Comparison of ENCODE assay signal across 21 cellular contexts in genomic region chr15:94346272-94346671, GRCh38.
DNase-seq lines count a peak whose midpoint lies in the region; ATAC-seq and TF ChIP-seq lines count a peak whose summit lies in the region.
"Had no signal": no experiment of that assay in that cellular context is flagged by ENCODE, and none has a peak within 500 bp of the region (broad histone marks: within the 10 kb centered on the region; RNA-seq: fewer than 3 reads in every experiment).

No MANE protein-coding gene starts in this region.

- no peak for TF ChIP-seq EP300 in SK-N-SH (IDR thresholded peaks at IDR 0.05; ENCODE audit: borderline replicate concordance in 1 of 2, low read depth in 1 of 2, low read length in 1 of 2)
- no peak for TF ChIP-seq EP300 in tibial nerve (IDR thresholded peaks at IDR 0.05)

- POLR2A ChIA-PET in SK-N-SH (lab: Yijun Ruan, JAX): no interaction called here

- no peaks in the 10 kb centered on the region for H3K9me3 ChIP-seq in SK-N-SH
- no peaks in the 10 kb centered on the region for H3K9me3 ChIP-seq in RWPE2 (ENCODE audit: severe bottlenecking)
- no peaks in the 10 kb centered on the region for H3K9me3 ChIP-seq in tibial nerve
- no peaks in the 10 kb centered on the region for H3K9me3 ChIP-seq in WERI-Rb-1 (ENCODE audit: severe bottlenecking)

- no peaks in the 10 kb centered on the region for H3K36me3 ChIP-seq in SK-N-SH (replicated peaks in 1 of 2; ENCODE audit: control insufficient read depth in 1 of 2, insufficient read depth in 2 of 2, low read length in 1 of 2)
- H3K36me3 ChIP-seq in RWPE2 (ENCODE audit: low read depth): peaks cover 15% of the 10 kb centered on the region
- no peaks in the 10 kb centered on the region for H3K36me3 ChIP-seq in tibial nerve
- no peaks in the 10 kb centered on the region for H3K36me3 ChIP-seq in WERI-Rb-1

- H4K20me1 ChIP-seq in SK-N-SH (ENCODE audit: insufficient read depth): no peaks in the 10 kb centered on the region

- no peaks in the 10 kb centered on the region for H3K79me2 ChIP-seq in SK-N-SH (ENCODE audit: insufficient read depth)

- no peak overlapping the region for H3K4me2 ChIP-seq in SK-N-SH
- H3K4me2 ChIP-seq: KMS-11, PC-9 had no signal

- TF ChIP-seq CTCF in SK-N-SH (IDR thresholded peaks at IDR 0.05) (no peak), RWPE2 (IDR thresholded peaks at IDR 0.05; ENCODE audit: poor library complexity, severe bottlenecking) (peak; percentile 17), fibroblast of villous mesenchyme (IDR thresholded peaks at IDR 0.05; ENCODE audit: insufficient read depth, low read depth, low read length) (peak; percentile 17), tibial nerve (IDR thresholded peaks at IDR 0.05) (peak in 3 of 5 experiments; percentile 7 to 30 (median 13)), WERI-Rb-1 (IDR thresholded peaks at IDR 0.05; ENCODE audit: low read depth, low read length) (no peak)

- peak; percentile 20; the same call in 1 of the 2 replicates for TF ChIP-seq RAD21 in SK-N-SH (IDR thresholded peaks at IDR 0.05; ENCODE audit: low read length)

- H3K4me1 ChIP-seq in SK-N-SH (ENCODE audit: control insufficient read depth in 1 of 2, insufficient read depth in 2 of 2, low read depth in 1 of 2, low read length in 1 of 2) (no peaks in the 10 kb centered on the region; a peak in 1 of 4 replicates), RWPE2 (ENCODE audit: insufficient read depth, poor library complexity, severe bottlenecking) (no peaks in the 10 kb centered on the region), tibial nerve (no peaks in the 10 kb centered on the region)

- ATAC-seq in SK-N-SH treated with all-trans-retinoic acid at 6 μM for 48 hours (no peak), RWPE2 (ENCODE audit: low read depth) (0 out of 3 replicates have a peak, but pooled peaks have one; percentile 32), GM19351 (IDR thresholded peaks at IDR 0.05; ENCODE audit: unreplicated experiment) (no peak)
- ATAC-seq: activated T-cell treated with anti-CD3 and anti-CD28 coated beads, Interleukin-2, amount 50 U/mL, for 4 hours; T-helper 17 cell had no signal

- H3K27me3 ChIP-seq in SK-N-SH (ENCODE audit: insufficient read depth) (no peaks in the 10 kb centered on the region), RWPE2 (ENCODE audit: insufficient read depth, poor library complexity, severe bottlenecking) (no peaks in the 10 kb centered on the region), tibial nerve (no peaks in the 10 kb centered on the region), WERI-Rb-1 (ENCODE audit: insufficient read depth, low read depth, severe bottlenecking) (peaks cover 38% of the 10 kb centered on the region)

- WGBS in SK-N-SH (ENCODE audit: low lambda C conversion rate): 39% methylated on average over 4 of the region's 4 CpGs
- WGBS in tibial nerve, 2 donors: 30 to 40% methylated on average over 4 of the region's 4 CpGs

- no peaks in the 10 kb centered on the region for H3F3A ChIP-seq in SK-N-SH (replicated peaks; ENCODE audit: insufficient read depth)

- no peak for DNase-seq in SK-N-SH
- no peak for DNase-seq in RWPE2 (ENCODE audit: low spot score)
- DNase-seq in fibroblast of villous mesenchyme (ENCODE audit: low read depth): peak; percentile 40
- DNase-seq in tibial nerve (ENCODE audit: low spot score in 2 of 2): no peak
- DNase-seq in stimulated activated CD4-positive, alpha-beta T cell treated with anti-CD3 and anti-CD28 coated beads, Interleukin-4, amount 100 ng/mL, for 1 hour: no peak
- DNase-seq in WERI-Rb-1: no peak
- DNase-seq: ACHN; activated CD4-positive, alpha-beta T cell treated with anti-CD3 and anti-CD28 coated beads, Interleukin-2, amount 10 ng/mL, durations not matched to agents 24 days and 14 days; activated T-cell treated with anti-CD3 and anti-CD28 coated beads, Interleukin-2, amount 50 U/mL, for 4 hours; amniotic stem cell; head of caudate nucleus; kidney; NCI-H226; PC-9; stimulated activated CD4-positive, alpha-beta T cell treated with anti-CD3 and anti-CD28 coated beads, Interleukin-15, amount 100 ng/mL, for 24 hours; substantia nigra; T-helper 17 cell had no signal

- H3K27ac ChIP-seq in SK-N-SH (ENCODE audit: low read depth in 2 of 2, low read length in 1 of 2): no peak overlapping the region
- H3K27ac ChIP-seq in RWPE2 (ENCODE audit: poor library complexity, severe bottlenecking): no peak overlapping the region
- H3K27ac ChIP-seq in tibial nerve: no peak overlapping the region
- no peak overlapping the region for H3K27ac ChIP-seq in WERI-Rb-1
- H3K27ac ChIP-seq: epithelial cell of prostate, KMS-11, PC-9 had no signal

- H2AFZ ChIP-seq in SK-N-SH (ENCODE audit: low read depth): no peak overlapping the region
- H2AFZ ChIP-seq: PC-9 had no signal

- H3K9me2 ChIP-seq in SK-N-SH: no peaks in the 10 kb centered on the region

- no peak for TF ChIP-seq POLR2A in tibial nerve (IDR thresholded peaks at IDR 0.05)

- CTCF ChIA-PET in SK-N-SH (lab: Yijun Ruan, JAX): interaction anchor here (0.8 to 2.4 kb wide), 6 partner anchors 8 to 235 kb away, joined by 3 to 11 read pairs (median 6); no protein-coding TSS in a partner anchor

- H3K4me3 ChIP-seq in SK-N-SH (ENCODE audit: low read depth in 2 of 2, low read length in 1 of 2) (no peak overlapping the region), RWPE2 (ENCODE audit: severe bottlenecking) (no peak overlapping the region), fibroblast of villous mesenchyme (ENCODE audit: low read depth, low read length) (peak overlapping the region; percentile 17), tibial nerve (no peak overlapping the region), WERI-Rb-1 (ENCODE audit: low read depth, low read length) (no peak overlapping the region)
- H3K4me3 ChIP-seq: PC-9 had no signal

- H3K9ac ChIP-seq in SK-N-SH: no peak overlapping the region
- H3K9ac ChIP-seq: KMS-11 had no signal

TF ChIP-seq in SK-N-SH, 30 proteins besides CTCF, POLR2A, EP300 and RAD21:
- no peak for TF ChIP-seq JUND (IDR thresholded peaks at IDR 0.05)
- TF ChIP-seq TEAD4 (IDR thresholded peaks at IDR 0.05; ENCODE audit: borderline replicate concordance, insufficient read depth): no peak
- no peak for TF ChIP-seq GATA2 (CRISPR knock-in tag; IDR thresholded peaks at IDR 0.05)
- TF ChIP-seq ELF1 (IDR thresholded peaks at IDR 0.05): no peak
- TF ChIP-seq FOXM1 (IDR thresholded peaks at IDR 0.05; ENCODE audit: low read depth): no peak

TF ChIP-seq in SK-N-SH treated with all-trans-retinoic acid at 6 μM for 48 hours, 23 proteins besides CTCF, POLR2A, EP300 and RAD21:
- no peak for TF ChIP-seq TSHZ2 (CRISPR knock-in tag; IDR thresholded peaks at IDR 0.05)
- no peak for TF ChIP-seq ZC3H10 (CRISPR knock-in tag; IDR thresholded peaks at IDR 0.05)
- no peak for TF ChIP-seq ZFP30 (CRISPR knock-in tag; IDR thresholded peaks at IDR 0.05)
- TF ChIP-seq PATZ1 (CRISPR knock-in tag; IDR thresholded peaks at IDR 0.05; ENCODE audit: borderline replicate concordance): no peak
- TF ChIP-seq TCF4 (CRISPR knock-in tag; IDR thresholded peaks at IDR 0.05; ENCODE audit: borderline replicate concordance): no peak
- TF ChIP-seq ZNF8 (CRISPR knock-in tag; IDR thresholded peaks at IDR 0.05): no peak
- TF ChIP-seq ISL1 (CRISPR knock-in tag; IDR thresholded peaks at IDR 0.05): no peak
- no peak for TF ChIP-seq RARB (CRISPR knock-in tag; IDR thresholded peaks at IDR 0.05)
- no peak for TF ChIP-seq SNAI2 (CRISPR knock-in tag; IDR thresholded peaks at IDR 0.05)

Comparison
In these comparisons a context has a peak if more than half of its experiments do, and no peak if none do; other contexts are left out.
1. CTCF ChIP-seq: peak in RWPE2 (single experiment), fibroblast of villous mesenchyme (single experiment) and tibial nerve (3 of 5); none in SK-N-SH (single experiment) and WERI-Rb-1 (single experiment).